Comparison of ENCODE assay signal across 13 cellular contexts in the genomic region with DNA sequence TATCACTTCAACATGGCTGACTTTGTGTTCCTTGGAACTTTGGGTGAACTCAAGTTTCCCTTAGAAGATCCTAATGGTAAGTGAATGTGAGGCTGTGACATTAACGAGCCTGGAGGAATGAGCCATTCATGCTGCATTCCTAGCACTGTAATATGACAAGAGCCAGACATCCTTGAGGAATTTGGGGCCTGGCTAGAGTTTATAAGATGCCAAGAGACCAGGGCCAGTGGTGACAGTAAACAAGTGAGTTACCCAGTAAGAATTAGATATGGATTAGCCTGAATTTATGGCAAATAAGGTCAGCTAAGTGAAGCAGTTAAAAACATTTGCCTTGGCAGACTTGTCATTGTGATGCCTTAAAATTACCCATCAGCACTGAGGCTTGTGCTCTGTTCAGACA.
DNase-seq lines count a peak whose midpoint lies in the region; ATAC-seq and TF ChIP-seq lines count a peak whose summit lies in the region.
"Had no signal": no experiment of that assay in that cellular context is flagged by ENCODE, and none has a peak within 500 bp of the region (broad histone marks: within the 10 kb centered on the region; RNA-seq: fewer than 3 reads in every experiment).

No MANE protein-coding gene starts in this region.

- H3K4me3 ChIP-seq in tibial artery, result no peak overlapping the region
- H3K4me3 ChIP-seq: coronary artery had no signal

- intact Hi-C loops in tibial artery (cut with DNase I; ENCODE audit: low total_unique reads), result no loop called here

- no peaks in the 10 kb centered on the region for H3K36me3 ChIP-seq in tibial artery

- no peaks in the 10 kb centered on the region for H3K9me3 ChIP-seq in tibial artery

- no peaks in the 10 kb centered on the region for H3K27me3 ChIP-seq in tibial artery

- H3K4me1 ChIP-seq in tibial artery, result peaks cover 0 to 56% (median 26%) of the 10 kb centered on the region in 4 donors

- ATAC-seq in HG03159 (IDR thresholded peaks at IDR 0.05; ENCODE audit: unreplicated experiment), result no peak
- no peak for ATAC-seq in HG03045 (IDR thresholded peaks at IDR 0.05; ENCODE audit: unreplicated experiment)

- DNase-seq in HCEC 1CT, result peak; percentile 66
- DNase-seq in astrocyte of the hippocampus (ENCODE audit: low read depth, low spot score), result peak; percentile 76
- DNase-seq in iris pigment epithelial cell (ENCODE audit: low read depth), result peak; percentile 62
- no peak for DNase-seq in tibial artery
- no peak for DNase-seq in NCI-H748 treated with DMSO at 0.1 percent for 48 hours (lab: John Stamatoyannopoulos, UW)
- DNase-seq: activated CD4-positive, alpha-beta T cell treated with anti-CD3 and anti-CD28 coated beads, Interleukin-2, amount 10 ng/mL, durations not matched to agents 24 days and 14 days; activated effector memory CD4-positive, alpha-beta T cell treated with anti-CD3 and anti-CD28 coated beads, Interleukin-2, amount 50 U/mL, for 16 hours; DMS79 treated with DMSO at 0.1 percent for 48 hours; head of caudate nucleus; NCI-H1436 had no signal

- no peak for TF ChIP-seq CTCF in tibial artery (IDR thresholded peaks at IDR 0.05)

- H3K27ac ChIP-seq in tibial artery, result peak overlapping the region; percentile 1 to 38

Comparison
In these comparisons a context has a peak if more than half of its experiments do, and no peak if none do; other contexts are left out.
1. DNase-seq: peak in HCEC 1CT (single experiment), astrocyte of the hippocampus (single experiment) and iris pigment epithelial cell (single experiment); none in tibial artery (0 of 2) and NCI-H748 treated with DMSO at 0.1 percent for 48 hours (single experiment).